32 cellular contexts compared by ENCODE assay signal in the genomic region with DNA sequence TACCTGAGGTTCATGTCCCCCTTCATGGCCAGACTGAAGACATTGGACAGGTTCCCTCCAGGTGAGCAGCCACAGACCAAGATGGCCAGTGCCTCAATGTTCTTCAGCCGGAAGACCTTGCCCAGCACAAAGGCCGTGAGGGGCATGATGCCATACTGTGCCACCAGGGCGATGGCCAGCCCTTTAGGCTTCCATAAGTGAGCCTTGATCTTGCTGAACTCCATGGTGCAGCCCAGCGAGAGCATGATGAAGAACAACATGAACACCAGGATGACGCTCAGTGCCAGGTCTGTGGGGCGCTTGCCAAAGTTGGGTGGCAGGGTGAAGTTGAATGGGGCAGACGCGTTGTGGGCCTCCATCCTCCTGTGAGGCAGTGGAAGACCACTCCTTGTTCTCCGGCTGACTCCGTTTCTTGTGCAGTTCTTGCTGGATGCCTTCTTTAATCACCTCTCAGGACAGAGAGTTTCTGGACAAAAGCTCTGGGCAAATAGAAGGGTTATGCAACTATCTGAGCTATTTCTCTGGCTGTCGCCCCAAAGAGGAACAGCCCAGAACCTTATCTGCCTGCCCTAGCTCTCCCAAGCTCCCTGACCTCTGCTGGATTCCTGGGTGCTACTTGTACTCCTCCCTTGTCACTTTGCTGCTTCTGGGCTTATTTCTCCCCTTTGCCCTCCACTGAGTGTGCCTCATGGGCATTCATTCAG. TPM values are rescaled to one million over a fixed set of nuclear protein-coding genes. Genes with fewer than 3 reads are reported as not detected.
DNase-seq lines count a peak whose midpoint lies in the region; ATAC-seq, FAIRE-seq and TF ChIP-seq lines count a peak whose summit lies in the region.
"Had no signal": no experiment of that assay in that cellular context is flagged by ENCODE, and none has a peak within 500 bp of the region (broad histone marks: within the 10 kb centered on the region; RNA-seq: fewer than 3 reads in every experiment).

A gene (minus strand): TSS at position 445 of the 704 bp plus-strand sequence. CDS start 86 bp downstream, at position 359.

- no peaks in the 10 kb centered on the region for H3K4me1 Mint-ChIP-seq in osteocyte (ENCODE audit: unreplicated experiment)
- H3K4me1 Mint-ChIP-seq: mesothelial cell of epicardium; stimulated activated effector memory CD8-positive, alpha-beta T cell treated with anti-CD3 and anti-CD28 coated beads, Interleukin-12 subunit alpha, Interleukin-12 subunit beta, amount 100 ng/mL, for 72 hours had no signal

- peak; percentile 77 for FAIRE-seq in bronchial epithelial cell (lab: Jason Lieb, UNC)
- FAIRE-seq: GM18507 had no signal

- no peak within 1 kb of the TSS for H3K27ac ChIP-seq in tibial artery
- H3K27ac ChIP-seq: SK-N-MC had no signal

- peaks cover 15% of the 10 kb centered on the region for H3K27me3 Mint-ChIP-seq in osteocyte (ENCODE audit: unreplicated experiment)

- H3K4me1 ChIP-seq in tibial artery = no peaks in the 10 kb centered on the region

- H3K9me3 ChIP-seq in tibial artery = peaks cover 0 to 5% (median 0%) of the 10 kb centered on the region in 3 donors

- H3K4me3 Mint-ChIP-seq in osteocyte (ENCODE audit: unreplicated experiment) = no peak within 1 kb of the TSS
- H3K4me3 Mint-ChIP-seq: activated CD8-positive, alpha-beta T cell treated with anti-CD3 and anti-CD28 coated beads for 36 hours; activated naive CD4-positive, alpha-beta T cell treated with anti-CD3 and anti-CD28 coated beads for 36 hours; activated T-helper 1 cell treated with anti-CD3 and anti-CD28 coated beads, Interleukin-12 subunit alpha, Interleukin-12 subunit beta, Interleukin-2, Interleukin-4 antibody, amounts not matched to agents 30 ng/mL and 10 ng/mL and 1 ng/mL, durations not matched to agents 14 hours and 24 hours and 36 hours; CD4-positive, alpha-beta T cell; H9; mesothelial cell of epicardium; naive thymus-derived CD8-positive, alpha-beta T cell; stimulated activated effector memory CD8-positive, alpha-beta T cell treated with anti-CD3 and anti-CD28 coated beads, Interleukin-12 subunit alpha, Interleukin-12 subunit beta, amount 100 ng/mL, for 72 hours; T-helper 1 cell treated with Interleukin-12 subunit alpha and Interleukin-12 subunit beta and Interleukin-4 antibody, amounts not matched to agents 30 μg/mL and 1 μg/mL, for 36 hours had no signal

- H3K27me3 ChIP-seq in bronchial epithelial cell (ENCODE audit: control insufficient read depth, insufficient read depth, low read length) (no peaks in the 10 kb centered on the region), tibial artery (no peaks in the 10 kb centered on the region)

- intact Hi-C loops in tibial artery (cut with DNase I; ENCODE audit: low total_unique reads) = loop anchor here (5.0 kb wide), 1 partner anchor 1200 kb away; no protein-coding TSS in a partner anchor

- H3K4me3 ChIP-seq in bronchial epithelial cell (ENCODE audit: low read depth, low read length) = no peak within 1 kb of the TSS
- H3K4me3 ChIP-seq in tibial artery = no peak within 1 kb of the TSS
- H3K4me3 ChIP-seq: SK-N-MC had no signal

- no peaks in the 10 kb centered on the region for H3K36me3 Mint-ChIP-seq in osteocyte (ENCODE audit: unreplicated experiment)
- H3K36me3 Mint-ChIP-seq: mesothelial cell of epicardium; stimulated activated effector memory CD8-positive, alpha-beta T cell treated with anti-CD3 and anti-CD28 coated beads, Interleukin-12 subunit alpha, Interleukin-12 subunit beta, amount 100 ng/mL, for 72 hours had no signal

- TF ChIP-seq CTCF in bronchial epithelial cell (IDR thresholded peaks at IDR 0.05; ENCODE audit: insufficient read depth, low read length, severe bottlenecking) (no peak), osteocyte (IDR thresholded peaks at IDR 0.05) (no peak), tibial artery (IDR thresholded peaks at IDR 0.05) (no peak)

- H3K36me3 ChIP-seq in bronchial epithelial cell (ENCODE audit: control insufficient read depth, insufficient read depth, low read length) = no peaks in the 10 kb centered on the region
- H3K36me3 ChIP-seq in tibial artery = no peaks in the 10 kb centered on the region

- DNase-seq in GM03348 (ENCODE audit: low spot score) (peak; percentile 13), bronchial epithelial cell (ENCODE audit: low read depth) (no peak), left lobe of liver (ENCODE audit: low spot score) (peak; percentile 80), osteocyte (ENCODE audit: extremely low spot score, unreplicated experiment) (peak; percentile 70), tibial artery (no peak)
- DNase-seq in activated CD4-positive, CD25-positive, alpha-beta regulatory T cell (lab: John Stamatoyannopoulos, UW) = no peak
- DNase-seq: activated CD4-positive, alpha-beta T cell treated with anti-CD3 and anti-CD28 coated beads for 1 hour; activated CD8-positive, alpha-beta memory T cell treated with anti-CD3 and anti-CD28 coated beads, Interleukin-2, amount 50 U/mL, for 48 hours; activated CD8-positive, alpha-beta T cell treated with anti-CD3 and anti-CD28 coated beads for 36 hours; activated naive CD4-positive, alpha-beta T cell treated with anti-CD3 and anti-CD28 coated beads for 36 hours; CD4-positive, alpha-beta T cell; H9; hypothalamus; Karpas-422; naive thymus-derived CD8-positive, alpha-beta T cell; NCI-H1417; NCI-H2029 treated with DMSO at 0.1 percent for 48 hours; NCI-H526; nucleus accumbens; OCI-M1 had no signal

- no peak within 1 kb of the TSS for H3K27ac Mint-ChIP-seq in osteocyte (ENCODE audit: unreplicated experiment)
- H3K27ac Mint-ChIP-seq: activated CD8-positive, alpha-beta T cell treated with anti-CD3 and anti-CD28 coated beads for 36 hours; activated naive CD4-positive, alpha-beta T cell treated with anti-CD3 and anti-CD28 coated beads for 36 hours; activated T-helper 1 cell treated with anti-CD3 and anti-CD28 coated beads, Interleukin-12 subunit alpha, Interleukin-12 subunit beta, Interleukin-2, Interleukin-4 antibody, amounts not matched to agents 30 ng/mL and 10 ng/mL and 1 ng/mL, durations not matched to agents 14 hours and 24 hours and 36 hours; CD4-positive, alpha-beta T cell; mesothelial cell of epicardium; naive thymus-derived CD8-positive, alpha-beta T cell; stimulated activated effector memory CD8-positive, alpha-beta T cell treated with anti-CD3 and anti-CD28 coated beads, Interleukin-12 subunit alpha, Interleukin-12 subunit beta, amount 100 ng/mL, for 72 hours; T-helper 1 cell treated with Interleukin-12 subunit alpha and Interleukin-12 subunit beta and Interleukin-4 antibody, amounts not matched to agents 30 μg/mL and 1 μg/mL, for 36 hours had no signal

- peak; percentile 66 for ATAC-seq in left lobe of liver
- ATAC-seq in GM18517 (IDR thresholded peaks at IDR 0.05; ENCODE audit: unreplicated experiment) = no peak
- ATAC-seq: activated CD8-positive, alpha-beta T cell treated with anti-CD3 and anti-CD28 coated beads for 36 hours; naive thymus-derived CD8-positive, alpha-beta T cell; stimulated activated effector memory CD8-positive, alpha-beta T cell treated with anti-CD3 and anti-CD28 coated beads, Interleukin-12 subunit alpha, Interleukin-12 subunit beta, amount 100 ng/mL, for 72 hours had no signal

- peaks cover 5% of the 10 kb centered on the region for H3K9me3 Mint-ChIP-seq in osteocyte (ENCODE audit: unreplicated experiment)
- H3K9me3 Mint-ChIP-seq: activated naive CD4-positive, alpha-beta T cell treated with anti-CD3 and anti-CD28 coated beads for 36 hours; activated T-helper 1 cell treated with anti-CD3 and anti-CD28 coated beads, Interleukin-12 subunit alpha, Interleukin-12 subunit beta, Interleukin-2, Interleukin-4 antibody, amounts not matched to agents 30 ng/mL and 10 ng/mL and 1 ng/mL, durations not matched to agents 14 hours and 24 hours and 36 hours; CD4-positive, alpha-beta T cell; stimulated activated effector memory CD8-positive, alpha-beta T cell treated with anti-CD3 and anti-CD28 coated beads, Interleukin-12 subunit alpha, Interleukin-12 subunit beta, amount 100 ng/mL, for 72 hours; T-helper 1 cell treated with Interleukin-12 subunit alpha and Interleukin-12 subunit beta and Interleukin-4 antibody, amounts not matched to agents 30 μg/mL and 1 μg/mL, for 36 hours had no signal

RNA-seq across cellular contexts. Expression of the gene that starts here (rescaled TPM):
- total RNA-seq in bronchial epithelial cell = not detected in 2 replicates
- 117 TPM for total RNA-seq in left lobe of liver
- not detected in 2 replicates for total RNA-seq in osteocyte
- total RNA-seq: activated CD8-positive, alpha-beta T cell treated with anti-CD3 and anti-CD28 coated beads for 36 hours; activated naive CD4-positive, alpha-beta T cell treated with anti-CD3 and anti-CD28 coated beads for 36 hours; activated T-helper 1 cell treated with anti-CD3 and anti-CD28 coated beads, Interleukin-12 subunit alpha, Interleukin-12 subunit beta, Interleukin-2, Interleukin-4 antibody, amounts not matched to agents 30 ng/mL and 10 ng/mL and 1 ng/mL, durations not matched to agents 14 hours and 24 hours and 36 hours; CD4-positive, alpha-beta T cell; fibroblast of lung; H9; lower leg skin; mesothelial cell of epicardium; naive thymus-derived CD8-positive, alpha-beta T cell; pulmonary artery endothelial cell; skeletal muscle tissue; subcutaneous adipose tissue had no signal

Comparison
In these comparisons a context has a peak if more than half of its experiments do, and no peak if none do; other contexts are left out.
1. RNA of the gene that starts here (total RNA-seq): 117 TPM in left lobe of liver (single experiment); not detected in bronchial epithelial cell and not detected in osteocyte; every median in the first group is over 100 times any median in the second.
2. Peak in DNase-seq in osteocyte; RNA of the gene not detected or under 1 TPM.
3. DNase-seq: peak in GM03348 (single experiment) and left lobe of liver (single experiment); none in bronchial epithelial cell (single experiment), activated CD4-positive, CD25-positive, alpha-beta regulatory T cell (0 of 4) and tibial artery (0 of 2).